Comparison of ENCODE assay signal across 20 cellular contexts in the genomic region with DNA sequence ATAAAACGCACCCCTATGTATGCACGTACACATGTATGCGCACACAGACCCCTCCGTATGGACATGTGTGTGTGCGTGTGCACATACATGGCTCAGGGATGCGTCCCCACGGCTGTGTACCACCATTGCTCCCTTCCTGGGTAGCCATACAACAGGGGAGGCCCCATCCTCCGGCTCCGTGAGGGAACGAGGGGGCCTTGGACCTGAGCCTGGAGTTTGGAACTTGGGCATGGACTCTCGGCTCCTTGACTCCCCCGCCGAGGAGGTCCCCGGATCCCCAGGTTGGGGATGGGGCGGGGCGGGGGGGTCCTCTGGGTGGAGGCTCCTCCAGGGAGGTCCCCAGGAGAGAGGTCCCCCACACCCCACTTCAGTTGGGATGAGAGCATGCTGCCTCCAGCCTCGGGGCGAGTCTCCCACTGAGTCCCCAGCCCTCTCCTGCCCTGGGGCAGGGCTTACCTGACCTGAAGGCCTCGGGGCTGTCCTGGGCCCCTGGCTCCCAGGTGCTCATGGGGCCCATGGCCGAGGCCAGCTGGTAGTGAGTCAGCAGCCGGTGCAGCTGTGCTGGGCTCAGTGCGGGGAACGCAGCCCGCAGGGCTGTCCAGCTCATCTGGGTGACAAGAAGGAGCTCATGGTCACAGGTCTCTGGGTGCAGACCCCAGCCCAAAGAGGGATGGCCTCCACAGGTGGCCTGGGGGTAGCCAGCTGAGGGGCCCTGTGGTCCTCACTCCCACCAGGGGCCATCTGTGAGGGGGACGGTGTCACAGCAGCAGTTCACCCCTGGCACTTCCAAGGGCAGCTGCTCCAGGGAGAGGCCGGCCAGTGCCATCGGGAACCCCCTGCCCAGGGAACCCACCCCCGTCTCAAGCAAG. TPM values are rescaled to one million over a fixed set of nuclear protein-coding genes. Genes with fewer than 3 reads are reported as not detected.
DNase-seq lines count a peak whose midpoint lies in the region; FAIRE-seq and TF ChIP-seq lines count a peak whose summit lies in the region.
"Had no signal": no experiment of that assay in that cellular context is flagged by ENCODE, and none has a peak within 500 bp of the region (broad histone marks: within the 10 kb centered on the region; RNA-seq: fewer than 3 reads in every experiment).

No MANE protein-coding gene starts in this region.

- POLR2A ChIA-PET in MCF 10A (lab: Yijun Ruan, JAX) = no interaction called here

- H3K36me3 ChIP-seq in neuronal stem cell (replicated peaks in 1 of 2; ENCODE audit: control insufficient read depth in 2 of 2, insufficient read depth in 2 of 2, low read length in 2 of 2) = no peaks in the 10 kb centered on the region
- H3K36me3 ChIP-seq: HAP-1 had no signal

- no peak overlapping the region for H3K4me3 ChIP-seq in neuronal stem cell (ENCODE audit: low read length in 2 of 2)
- H3K4me3 ChIP-seq: HAP-1 had no signal

- no peak overlapping the region for H2AK5ac ChIP-seq in neuronal stem cell (ENCODE audit: low read depth, low read length)

- no peaks in the 10 kb centered on the region for H3K4me1 Mint-ChIP-seq in MCF 10A (ENCODE audit: insufficient read depth, unreplicated experiment)

- H3K23ac ChIP-seq in neuronal stem cell (ENCODE audit: low read depth, low read length, poor library complexity) = no peak overlapping the region

- H4K91ac ChIP-seq in neuronal stem cell (ENCODE audit: low read depth, low read length, poor library complexity) = no peak overlapping the region

- H3K9me3 Mint-ChIP-seq in MCF 10A (ENCODE audit: unreplicated experiment) = no peaks in the 10 kb centered on the region
- H3K9me3 Mint-ChIP-seq: CD8-positive, alpha-beta T cell had no signal

- H2BK120ac ChIP-seq in neuronal stem cell (ENCODE audit: low read depth, low read length) = no peak overlapping the region

- peak overlapping the region; percentile 85 for H3K18ac ChIP-seq in neuronal stem cell (ENCODE audit: low read length)

- no peak overlapping the region for H3K27ac ChIP-seq in neuronal stem cell (replicated peaks; ENCODE audit: low read length)
- H3K27ac ChIP-seq: KMS-11 had no signal

- H3K27me3 ChIP-seq in neuronal stem cell (ENCODE audit: control insufficient read depth in 3 of 3, insufficient read depth in 3 of 3, low read depth in 1 of 3, low read length in 3 of 3) = no peaks in the 10 kb centered on the region

- intact Hi-C loops in MCF 10A (cut with micrococcal nuclease) = no loop called here

- no peak overlapping the region for H3K4me2 ChIP-seq in neuronal stem cell (ENCODE audit: insufficient read depth, low read length, poor library complexity, severe bottlenecking)
- H3K4me2 ChIP-seq: KMS-11 had no signal

- DNase-seq in DMS53 treated with DMSO at 0.1 percent for 48 hours (lab: John Stamatoyannopoulos, UW; ENCODE audit: unreplicated experiment) (peak; percentile 7), RPMI8226 (peak; percentile 73), neuronal stem cell (ENCODE audit: low spot score) (no peak), urothelium cell line (ENCODE audit: low spot score) (no peak), NCI-H1105 treated with DMSO at 0.1 percent for 48 hours (lab: John Stamatoyannopoulos, UW) (no peak), islet precursor cell (no peak), MCF 10A (ENCODE audit: unreplicated experiment) (no peak)
- DNase-seq: C1 segment of cervical spinal cord; CD8-positive, alpha-beta T cell; DMS79; NCI-H1105; NCI-H1694; NCI-H2081; NCI-H2171; NCI-H526; OCI-M1 had no signal

- H3K4me3 Mint-ChIP-seq in MCF 10A (ENCODE audit: unreplicated experiment) = no peak overlapping the region
- H3K4me3 Mint-ChIP-seq: CD8-positive, alpha-beta T cell had no signal

- no peaks in the 10 kb centered on the region for H3K79me1 ChIP-seq in neuronal stem cell (ENCODE audit: low read depth, low read length)

- WGBS in neuronal stem cell (ENCODE audit: extremely low coverage in 2 of 2, insufficient read length in 2 of 2, insufficient replicate concordance in 1 of 2), 2 donors = no CpG with 5 or more reads among the region's 28 CpGs

- no peak overlapping the region for H2BK15ac ChIP-seq in neuronal stem cell (ENCODE audit: low read length)

- FAIRE-seq in urothelium cell line (lab: Jason Lieb, UNC) = peak; percentile 90

- peaks cover 0 to 5% of the 10 kb centered on the region in 2 donors for H3K4me1 ChIP-seq in neuronal stem cell (ENCODE audit: control insufficient read depth in 2 of 2, insufficient read depth in 1 of 2, low read depth in 1 of 2, low read length in 2 of 2)
- H3K4me1 ChIP-seq: HAP-1 had no signal

- TF ChIP-seq CTCF in MCF 10A (IDR thresholded peaks at IDR 0.05; ENCODE audit: unreplicated experiment) = no peak

- H3K14ac ChIP-seq in neuronal stem cell (ENCODE audit: low read length) = peak overlapping the region; percentile 21

- no peak overlapping the region for H3K4ac ChIP-seq in neuronal stem cell (ENCODE audit: low read length)

- no peaks in the 10 kb centered on the region for H3K9me3 ChIP-seq in neuronal stem cell (replicated peaks in 1 of 2; ENCODE audit: control insufficient read depth in 2 of 2, insufficient read depth in 1 of 2, low read depth in 1 of 2, low read length in 2 of 2)
- H3K9me3 ChIP-seq: HAP-1 had no signal

- no peak overlapping the region for H3K9ac ChIP-seq in neuronal stem cell (ENCODE audit: low read depth, low read length, poor library complexity)
- H3K9ac ChIP-seq: KMS-11 had no signal

- no peak overlapping the region for H3K27ac Mint-ChIP-seq in MCF 10A (ENCODE audit: low read depth, unreplicated experiment)
- H3K27ac Mint-ChIP-seq: CD8-positive, alpha-beta T cell had no signal

- CTCF ChIA-PET in MCF 10A (lab: Yijun Ruan, JAX) = interaction anchor here (0.6 kb wide), 1 partner anchor 643 kb away, joined by 3 read pairs; no protein-coding TSS in a partner anchor

- H2BK12ac ChIP-seq in neuronal stem cell (ENCODE audit: low read length) = peak overlapping the region; percentile 41

- peak overlapping the region; percentile 65 for H4K8ac ChIP-seq in neuronal stem cell (ENCODE audit: low read depth, low read length)

- H3K36me3 Mint-ChIP-seq in MCF 10A (ENCODE audit: insufficient read depth, unreplicated experiment) = no peaks in the 10 kb centered on the region
- H3K36me3 Mint-ChIP-seq: CD8-positive, alpha-beta T cell had no signal

- no peak overlapping the region for H2AFZ ChIP-seq in neuronal stem cell (ENCODE audit: low read length)

- no peak overlapping the region for H2BK5ac ChIP-seq in neuronal stem cell (ENCODE audit: low read length)

- H3K27me3 Mint-ChIP-seq in MCF 10A (ENCODE audit: insufficient read depth, unreplicated experiment) = peaks cover 27% of the 10 kb centered on the region

- BruUV-seq in MCF 10A (replicated peaks; lab: Mats Ljungman, UMichigan) = no TSS peak

RNA-seq across cellular contexts. Expression of a gene that starts 29.9 kb away (rescaled TPM):
- 6.0 TPM for polyA plus RNA-seq in neuronal stem cell (2013, experiment 1 of 2)
- 6.1 TPM for polyA plus RNA-seq in neuronal stem cell (2013, experiment 2 of 2)
- total RNA-seq in MCF 10A (2022) = 26.5 and 35.0 TPM in 2 replicates

RNA-seq across cellular contexts. Expression of a gene that starts 56.5 kb away (rescaled TPM):
- not detected for polyA plus RNA-seq in neuronal stem cell (2013, experiment 1 of 2)
- polyA plus RNA-seq in neuronal stem cell (2013, experiment 2 of 2) = 0.01 TPM
- total RNA-seq in MCF 10A (2022) = not detected in 2 replicates
- total RNA-seq: CD8-positive, alpha-beta T cell; HT1080; RPMI7951 had no signal

Comparison
In these comparisons a context has a peak if more than half of its experiments do, and no peak if none do; other contexts are left out.
1. DNase-seq: peak in DMS53 treated with DMSO at 0.1 percent for 48 hours (single experiment) and RPMI8226 (single experiment); none in neuronal stem cell (single experiment), urothelium cell line (single experiment), NCI-H1105 treated with DMSO at 0.1 percent for 48 hours (single experiment), islet precursor cell (single experiment) and MCF 10A (single experiment).